8 cellular contexts compared by ENCODE assay signal in the genomic region with DNA sequence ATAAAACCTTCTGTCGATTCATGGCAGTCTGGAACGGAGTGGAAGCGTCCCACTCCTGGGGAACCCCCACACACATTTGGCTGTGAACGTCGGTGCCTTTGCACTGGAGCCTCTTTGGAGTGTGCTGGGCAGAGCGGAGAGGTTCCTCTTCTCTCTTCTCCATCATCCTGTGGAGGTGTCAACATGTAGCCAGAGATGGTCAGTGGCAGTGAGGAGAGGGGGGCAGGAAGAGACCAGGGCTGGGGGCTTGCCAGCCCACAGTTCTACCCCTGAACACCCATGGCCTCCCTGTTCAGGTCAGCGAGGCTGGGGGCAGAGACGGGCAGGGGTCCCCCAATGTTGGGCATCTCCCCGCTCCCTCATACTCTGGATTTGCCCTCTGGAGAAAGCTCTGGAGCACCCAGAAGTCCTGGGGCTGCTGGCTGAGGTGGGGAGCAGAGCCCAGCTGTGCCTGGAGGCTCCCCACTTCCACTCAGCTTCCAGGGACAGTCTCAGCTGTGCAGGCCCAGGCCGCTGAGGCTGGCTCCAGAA.
DNase-seq lines count a peak whose midpoint lies in the region; ATAC-seq, FAIRE-seq and TF ChIP-seq lines count a peak whose summit lies in the region.

No MANE protein-coding gene starts in this region.

- H3K27ac Mint-ChIP-seq in Calu3 (ENCODE audit: unreplicated experiment) (peak overlapping the region; percentile 82), T-cell (peak overlapping the region; percentile 64 to 80)

- DNase-seq in Calu3 (no peak), T-cell (no peak), left ventricle myocardium superior (no peak), spleen (peak; percentile 67), NAMALWA (ENCODE audit: low spot score) (no peak), small intestine (no peak), SW480 (ENCODE audit: low spot score) (no peak), kidney glomerular epithelial cell (lab: John Stamatoyannopoulos, UW) (no peak)

- H3K36me3 Mint-ChIP-seq in Calu3 (ENCODE audit: insufficient read depth, unreplicated experiment) (peaks cover 69% of the 10 kb centered on the region), T-cell (no peaks in the 10 kb centered on the region)

- H3K27ac ChIP-seq in spleen, result peak overlapping the region in 1 of 8 donors; percentile 60
- no peak overlapping the region for H3K27ac ChIP-seq in small intestine (ENCODE audit: low read depth in 1 of 2, low read length in 1 of 2)

- no peaks in the 10 kb centered on the region for H3K9me3 ChIP-seq in spleen
- H3K9me3 ChIP-seq in small intestine (ENCODE audit: control insufficient read depth, low read depth), result no peaks in the 10 kb centered on the region

- CTCF ChIA-PET in Calu3 (lab: Charles Lee) (no interaction called here), T-cell (lab: Charles Lee) (no interaction called here)

- H3K4me3 ChIP-seq in spleen (no peak overlapping the region), small intestine (ENCODE audit: low read depth in 1 of 2, low read length in 2 of 2) (no peak overlapping the region)

- BruUV-seq in Calu3 (replicated peaks; lab: Mats Ljungman, UMichigan), result no TSS peak

- POLR2A ChIA-PET in T-cell (lab: Charles Lee), result no interaction called here

- TF ChIP-seq CTCF in Calu3 (IDR thresholded peaks at IDR 0.05; ENCODE audit: unreplicated experiment) (no peak), spleen (IDR thresholded peaks at IDR 0.05 in 8 of 11, conservative IDR thresholded peaks at IDR 0.05 in 3 of 11) (no peak)

- H3K4me1 Mint-ChIP-seq in Calu3 (ENCODE audit: low read depth, unreplicated experiment) (peaks cover 68% of the 10 kb centered on the region), T-cell (peaks cover 46 to 55% (median 51%) of the 10 kb centered on the region in 3 donors)

- peaks cover 0 to 4% (median 0%) of the 10 kb centered on the region in 6 donors for H3K36me3 ChIP-seq in spleen
- H3K36me3 ChIP-seq in small intestine (ENCODE audit: control insufficient read depth in 2 of 2, insufficient read depth in 2 of 2, low read length in 2 of 2), result no peaks in the 10 kb centered on the region

- intact Hi-C loops in Calu3 (cut with micrococcal nuclease; ENCODE audit: unreplicated experiment) (no loop called here), left ventricle myocardium superior (cut with micrococcal nuclease) (no loop called here), spleen (cut with DNase I; ENCODE audit: low total_unique reads) (no loop called here)

- H3K4me3 Mint-ChIP-seq in Calu3 (ENCODE audit: low read depth, unreplicated experiment) (peak overlapping the region; percentile 52), T-cell (peak overlapping the region; percentile 56 to 77 (median 56))

- ATAC-seq in T-cell (replicated peaks in 1 of 4) (peak in 3 of 4 experiments; percentile 10 to 67 (median 18)), left ventricle myocardium superior (peak; percentile 2)

- WGBS in spleen, 5 donors, result 64 to 70% (median 68%) methylated on average over 10 of the region's 10 CpGs
- WGBS in small intestine, 3 donors, result 80 to 91% (median 82%) methylated on average over 10 of the region's 10 CpGs

- H3K4me1 ChIP-seq in spleen (peaks cover 21 to 79% (median 58%) of the 10 kb centered on the region in 6 donors), small intestine (ENCODE audit: control insufficient read depth in 2 of 2, insufficient read depth in 1 of 2, low read depth in 1 of 2, low read length in 1 of 2) (peaks cover 4 to 9% of the 10 kb centered on the region in 2 donors)

- FAIRE-seq in small intestine (lab: Jason Lieb, UNC), result no peak

- no peak for TF ChIP-seq POLR2A in spleen (IDR thresholded peaks at IDR 0.05)

- H3K27me3 ChIP-seq in spleen (replicated peaks in 1 of 7), result no peaks in the 10 kb centered on the region
- no peaks in the 10 kb centered on the region for H3K27me3 ChIP-seq in small intestine (ENCODE audit: control insufficient read depth in 2 of 2, insufficient read depth in 2 of 2, low read length in 2 of 2)

- H3K9me3 Mint-ChIP-seq in Calu3 (ENCODE audit: low read depth, unreplicated experiment), result no peaks in the 10 kb centered on the region
- no peaks in the 10 kb centered on the region for H3K9me3 Mint-ChIP-seq in T-cell

- no peaks in the 10 kb centered on the region for H3K27me3 Mint-ChIP-seq in Calu3 (ENCODE audit: unreplicated experiment)
- H3K27me3 Mint-ChIP-seq in T-cell, result no peaks in the 10 kb centered on the region
